In the genomic region with DNA sequence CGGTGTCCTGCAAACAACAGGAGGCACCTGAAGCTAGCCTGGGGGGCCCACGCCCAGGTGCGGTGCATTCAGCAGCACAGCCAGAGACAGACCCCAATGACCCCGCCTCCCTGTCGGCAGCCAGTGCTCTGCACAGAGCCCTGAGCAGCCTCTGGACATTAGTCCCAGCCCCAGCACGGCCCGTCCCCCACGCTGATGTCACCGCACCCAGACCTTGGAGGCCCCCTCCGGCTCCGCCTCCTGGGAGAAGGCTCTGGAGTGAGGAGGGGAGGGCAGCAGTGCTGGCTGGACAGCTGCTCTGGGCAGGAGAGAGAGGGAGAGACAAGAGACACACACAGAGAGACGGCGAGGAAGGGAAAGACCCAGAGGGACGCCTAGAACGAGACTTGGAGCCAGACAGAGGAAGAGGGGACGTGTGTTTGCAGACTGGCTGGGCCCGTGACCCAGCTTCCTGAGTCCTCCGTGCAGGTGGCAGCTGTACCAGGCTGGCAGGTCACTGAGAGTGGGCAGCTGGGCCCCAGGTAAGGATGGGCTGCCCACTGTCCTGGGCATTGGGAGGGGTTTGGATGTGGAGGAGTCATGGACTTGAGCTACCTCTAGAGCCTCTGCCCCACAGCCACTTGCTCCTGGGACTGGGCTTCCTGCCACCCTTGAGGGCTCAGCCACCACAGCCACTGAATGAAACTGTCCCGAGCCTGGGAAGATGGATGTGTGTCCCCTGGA, we compare ENCODE assay signal across 1 cellular context.
TF ChIP-seq lines count a peak whose summit lies in the region.

A gene (plus strand): TSS at position 278 of the 723 bp plus-strand sequence. CDS start 2,389 bp downstream, outside the sequence.

TF ChIP-seq in K562, 482 proteins besides CTCF, POLR2A, EP300 and RAD21 (continued from another document):
- TF ChIP-seq ZSCAN29 (IDR thresholded peaks at IDR 0.05): no peak
- TF ChIP-seq, protein P1, sequence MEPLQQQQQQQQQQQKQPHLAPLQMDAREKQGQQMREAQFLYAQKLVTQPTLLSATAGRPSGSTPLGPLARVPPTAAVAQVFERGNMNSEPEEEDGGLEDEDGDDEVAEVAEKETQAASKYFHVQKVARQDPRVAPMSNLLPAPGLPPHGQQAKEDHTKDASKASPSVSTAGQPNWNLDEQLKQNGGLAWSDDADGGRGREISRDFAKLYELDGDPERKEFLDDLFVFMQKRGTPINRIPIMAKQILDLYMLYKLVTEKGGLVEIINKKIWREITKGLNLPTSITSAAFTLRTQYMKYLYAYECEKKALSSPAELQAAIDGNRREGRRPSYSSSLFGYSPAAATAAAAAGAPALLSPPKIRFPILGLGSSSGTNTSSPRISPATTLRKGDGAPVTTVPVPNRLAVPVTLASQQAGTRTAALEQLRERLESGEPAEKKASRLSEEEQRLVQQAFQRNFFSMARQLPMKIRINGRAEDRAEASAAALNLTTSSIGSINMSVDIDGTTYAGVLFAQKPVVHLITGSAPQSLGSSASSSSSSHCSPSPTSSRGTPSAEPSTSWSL (CRISPR knock-in tag; IDR thresholded peaks at IDR 0.05; ENCODE audit: borderline replicate concordance): no peak
- TF ChIP-seq, protein P2, sequence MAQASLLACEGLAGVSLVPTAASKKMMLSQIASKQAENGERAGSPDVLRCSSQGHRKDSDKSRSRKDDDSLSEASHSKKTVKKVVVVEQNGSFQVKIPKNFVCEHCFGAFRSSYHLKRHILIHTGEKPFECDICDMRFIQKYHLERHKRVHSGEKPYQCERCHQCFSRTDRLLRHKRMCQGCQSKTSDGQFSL (CRISPR knock-in tag; IDR thresholded peaks at IDR 0.05): no peak
- TF ChIP-seq, protein P2 (tag; IDR thresholded peaks at IDR 0.05): 0 out of 4 replicates have a peak, but pooled peaks of 1 of the 2 experiments have one; percentile 6
- 0 out of 2 replicates have a peak, but pooled peaks have one; percentile 15 for TF ChIP-seq JUND (IDR thresholded peaks at IDR 0.05; ENCODE audit: borderline replicate concordance, low read depth, low read length)
- peak; percentile 32; the same call in 1 of the 3 replicates for TF ChIP-seq JUND (tag; IDR thresholded peaks at IDR 0.05; ENCODE audit: borderline replicate concordance, low read depth, low read length)
- TF ChIP-seq, protein P3, sequence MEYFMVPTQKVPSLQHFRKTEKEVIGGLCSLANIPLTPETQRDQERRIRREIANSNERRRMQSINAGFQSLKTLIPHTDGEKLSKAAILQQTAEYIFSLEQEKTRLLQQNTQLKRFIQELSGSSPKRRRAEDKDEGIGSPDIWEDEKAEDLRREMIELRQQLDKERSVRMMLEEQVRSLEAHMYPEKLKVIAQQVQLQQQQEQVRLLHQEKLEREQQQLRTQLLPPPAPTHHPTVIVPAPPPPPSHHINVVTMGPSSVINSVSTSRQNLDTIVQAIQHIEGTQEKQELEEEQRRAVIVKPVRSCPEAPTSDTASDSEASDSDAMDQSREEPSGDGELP (CRISPR knock-in tag; IDR thresholded peaks at IDR 0.05; ENCODE audit: borderline replicate concordance): peak; percentile 63
- TF ChIP-seq ATF7 (IDR thresholded peaks at IDR 0.05): peak; percentile 46; the same call in 1 of the 2 replicates
- TF ChIP-seq, protein P4, sequence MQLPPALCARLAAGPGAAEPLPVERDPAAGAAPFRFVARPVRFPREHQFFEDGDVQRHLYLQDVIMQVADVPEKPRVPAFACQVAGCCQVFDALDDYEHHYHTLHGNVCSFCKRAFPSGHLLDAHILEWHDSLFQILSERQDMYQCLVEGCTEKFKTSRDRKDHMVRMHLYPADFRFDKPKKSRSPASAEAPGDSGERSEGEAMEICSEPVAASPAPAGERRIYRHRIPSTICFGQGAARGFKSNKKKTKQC (CRISPR knock-in tag; IDR thresholded peaks at IDR 0.05): 0 out of 2 replicates have a peak, but pooled peaks have one; percentile 9
- TF ChIP-seq NRF1 (conservative IDR thresholded peaks at IDR 0.05 in 1 of 2, IDR thresholded peaks at IDR 0.05 in 1 of 2): peak; percentile 54 to 60
